8 cellular contexts compared by ENCODE assay signal in genomic region chr15:67133738-67134576, GRCh38.
DNase-seq lines count a peak whose midpoint lies in the region; ATAC-seq and TF ChIP-seq lines count a peak whose summit lies in the region.

No MANE protein-coding gene starts in this region.

- in situ Hi-C loops in brain microvascular endothelial cell (cut with HindIII; ENCODE audit: low pct_ligation_motif_present, low sequenced_read_pairs), result no loop called here

- H3K9me3 ChIP-seq in lung (ENCODE audit: control insufficient read depth in 2 of 2, insufficient read depth in 1 of 2, low read length in 1 of 2), result no peaks in the 10 kb centered on the region
- H3K9me3 ChIP-seq in SJCRH30 (replicated peaks), result no peaks in the 10 kb centered on the region

- no peaks in the 10 kb centered on the region for H3K27me3 ChIP-seq in brain microvascular endothelial cell (replicated peaks)
- no peaks in the 10 kb centered on the region for H3K27me3 ChIP-seq in lung (ENCODE audit: control insufficient read depth, insufficient read depth)
- H3K27me3 ChIP-seq in SJCRH30, result no peaks in the 10 kb centered on the region

- peaks cover 13 to 34% of the 10 kb centered on the region in 2 donors for H3K4me1 ChIP-seq in lung (ENCODE audit: control insufficient read depth in 2 of 2, insufficient read depth in 2 of 2, low read length in 2 of 2)
- H3K4me1 ChIP-seq in SJCRH30, result peaks cover 6% of the 10 kb centered on the region

- H3K4me3 ChIP-seq in brain microvascular endothelial cell (ENCODE audit: low read depth, low read length), result no peak overlapping the region
- no peak overlapping the region for H3K4me3 ChIP-seq in lung
- H3K4me3 ChIP-seq in SJCRH30, result no peak overlapping the region

- peaks cover 58% of the 10 kb centered on the region for H3K36me3 ChIP-seq in brain microvascular endothelial cell (replicated peaks)
- H3K36me3 ChIP-seq in lung (ENCODE audit: control insufficient read depth in 2 of 2, insufficient read depth in 2 of 2, low read length in 2 of 2), result no peaks in the 10 kb centered on the region
- H3K36me3 ChIP-seq in SJCRH30, result no peaks in the 10 kb centered on the region; the same call in 1 of the 2 replicates

- 38 to 52% methylated on average over 11 of the region's 11 CpGs for WGBS in lung, 2 donors

- TF ChIP-seq CTCF in GM10266 (IDR thresholded peaks at IDR 0.05; ENCODE audit: control insufficient read depth, insufficient read depth, low read depth, missing control alignments) (no peak), brain microvascular endothelial cell (IDR thresholded peaks at IDR 0.05; ENCODE audit: low read depth, low read length, missing control alignments) (no peak), lung (IDR thresholded peaks at IDR 0.05; ENCODE audit: control extremely low read depth, extremely low read depth) (no peak)

- H3K27ac ChIP-seq in brain microvascular endothelial cell (peak overlapping the region; percentile 100), lung (ENCODE audit: low read depth in 1 of 2, low read length in 1 of 2) (peak overlapping the region; percentile 54 to 90), SJCRH30 (no peak overlapping the region)

- DNase-seq in GM10266 (ENCODE audit: extremely low spot score), result peak; percentile 72
- peak in 4 of 5 experiments; percentile 21 to 92 (median 61) for DNase-seq in T-helper 2 cell
- peak; percentile 69 for DNase-seq in brain microvascular endothelial cell
- no peak for DNase-seq in lung (ENCODE audit: low spot score)
- peak; percentile 34 to 45 for DNase-seq in stimulated activated CD8-positive, alpha-beta memory T cell treated with anti-CD3 and anti-CD28 coated beads, Interleukin-4, amount 100 ng/mL, for 1 hour (ENCODE audit: low read depth in 2 of 2, low spot score in 1 of 2)
- DNase-seq in pons (ENCODE audit: low spot score), result no peak
- no peak for DNase-seq in SJCRH30

- ATAC-seq in HG02763 (IDR thresholded peaks at IDR 0.05; ENCODE audit: unreplicated experiment) (peak; percentile 50), lung (ENCODE audit: insufficient read depth, low FRiP score) (no peak)

Comparison
In these comparisons a context has a peak if more than half of its experiments do, and no peak if none do; other contexts are left out.
1. DNase-seq: peak in GM10266 (single experiment), T-helper 2 cell (4 of 5), brain microvascular endothelial cell (single experiment) and stimulated activated CD8-positive, alpha-beta memory T cell treated with anti-CD3 and anti-CD28 coated beads, Interleukin-4, amount 100 ng/mL, for 1 hour (2 of 2); none in lung (single experiment), pons (single experiment) and SJCRH30 (0 of 2).